8 cellular contexts compared by ENCODE assay signal in genomic region chr10:3803884-3804741, GRCh38. TPM values are rescaled to one million over a fixed set of nuclear protein-coding genes. Genes with fewer than 3 reads are reported as not detected.
DNase-seq lines count a peak whose midpoint lies in the region; ATAC-seq and TF ChIP-seq lines count a peak whose summit lies in the region.

No MANE protein-coding gene starts in this region.

- peaks cover 47% of the 10 kb centered on the region for H3K4me1 ChIP-seq in KMS-11 (ENCODE audit: low read depth, poor library complexity, severe bottlenecking)

- H3K36me3 ChIP-seq in KMS-11 (ENCODE audit: insufficient read depth), result no peaks in the 10 kb centered on the region

- peak; percentile 72 for DNase-seq in T-helper 22 cell (ENCODE audit: low read depth)
- DNase-seq in chondrocyte (ENCODE audit: low spot score), result no peak
- no peak for DNase-seq in nephron progenitor cell
- DNase-seq in dedifferentiated amniotic fluid mesenchymal stem cell (ENCODE audit: extremely low spot score), result no peak
- DNase-seq in NCI-H187 (lab: John Stamatoyannopoulos, UW), result no peak

- H3K27ac Mint-ChIP-seq in chondrocyte (ENCODE audit: unreplicated experiment) (no peak overlapping the region), nephron progenitor cell (peak overlapping the region; percentile 89)

- no peaks in the 10 kb centered on the region for H3K27me3 Mint-ChIP-seq in chondrocyte (ENCODE audit: low read depth)
- no peaks in the 10 kb centered on the region for H3K27me3 Mint-ChIP-seq in nephron progenitor cell (ENCODE audit: low read depth, poor library complexity)

- peak overlapping the region; percentile 11 for H3K4me3 Mint-ChIP-seq in chondrocyte (ENCODE audit: unreplicated experiment)
- H3K4me3 Mint-ChIP-seq in nephron progenitor cell, result peak overlapping the region; percentile 6

- H3K4me1 Mint-ChIP-seq in chondrocyte (ENCODE audit: low read depth) (no peaks in the 10 kb centered on the region), nephron progenitor cell (peaks cover 59% of the 10 kb centered on the region)

- ATAC-seq in HG03159 (IDR thresholded peaks at IDR 0.05; ENCODE audit: unreplicated experiment) (no peak), HG03460 (IDR thresholded peaks at IDR 0.05; ENCODE audit: unreplicated experiment) (no peak)

- no peak overlapping the region for H3K9ac ChIP-seq in KMS-11

- H3K36me3 Mint-ChIP-seq in chondrocyte (ENCODE audit: low read depth) (no peaks in the 10 kb centered on the region), nephron progenitor cell (ENCODE audit: low read depth) (no peaks in the 10 kb centered on the region)

- H3K79me2 ChIP-seq in KMS-11 (ENCODE audit: insufficient read depth, low read depth), result no peaks in the 10 kb centered on the region

- no peak overlapping the region for H2AFZ ChIP-seq in KMS-11 (ENCODE audit: low read depth)

- H3K4me2 ChIP-seq in KMS-11, result peak overlapping the region; percentile 79; the same call in 1 of the 2 replicates

- peak overlapping the region; percentile 83 for H3K27ac ChIP-seq in KMS-11

- no peaks in the 10 kb centered on the region for H4K20me1 ChIP-seq in KMS-11 (ENCODE audit: insufficient read depth)

- TF ChIP-seq CTCF in KMS-11 (conservative IDR thresholded peaks at IDR 0.05; ENCODE audit: low read depth, low read length) (no peak), chondrocyte (IDR thresholded peaks at IDR 0.05) (no peak), nephron progenitor cell (IDR thresholded peaks at IDR 0.05) (no peak)

- H3K9me3 Mint-ChIP-seq in chondrocyte (ENCODE audit: low read depth), result peaks cover 6% of the 10 kb centered on the region
- peaks cover 1% of the 10 kb centered on the region for H3K9me3 Mint-ChIP-seq in nephron progenitor cell

- no peak overlapping the region for H3K4me3 ChIP-seq in KMS-11 (IDR thresholded peaks at IDR 0.05; ENCODE audit: insufficient read depth, low read depth, low read length)

- no peaks in the 10 kb centered on the region for H3K27me3 ChIP-seq in KMS-11 (ENCODE audit: insufficient read depth, low read depth)

RNA-seq across cellular contexts. Expression of gene KLF6, which starts 19.1 kb away (rescaled TPM):
- total RNA-seq in chondrocyte, result 201 to 355 TPM (median 330 TPM) in 3 replicates
